ENCODE assay signal across 1 cellular context in genomic region chr14:101010293-101010692, GRCh38.
TF ChIP-seq lines count a peak whose summit lies in the region.

No MANE protein-coding gene starts in this region.

TF ChIP-seq in IMR-90, 13 proteins besides CTCF, POLR2A, EP300 and RAD21 (continued from another document):
- TF ChIP-seq USF2 (IDR thresholded peaks at IDR 0.05; ENCODE audit: low read depth, low read length): no peak
- TF ChIP-seq MXI1 (IDR thresholded peaks at IDR 0.05; ENCODE audit: borderline replicate concordance, low read depth, low read length): no peak
- TF ChIP-seq NFE2L2 (IDR thresholded peaks at IDR 0.05; ENCODE audit: low read depth, low read length): no peak
- TF ChIP-seq SMC3 (IDR thresholded peaks at IDR 0.05; ENCODE audit: low read depth, low read length): no peak
TF ChIP-seq in IMR-90: peak in this region for 0.
